ENCODE assay signal across 1 cellular context in the genomic region with DNA sequence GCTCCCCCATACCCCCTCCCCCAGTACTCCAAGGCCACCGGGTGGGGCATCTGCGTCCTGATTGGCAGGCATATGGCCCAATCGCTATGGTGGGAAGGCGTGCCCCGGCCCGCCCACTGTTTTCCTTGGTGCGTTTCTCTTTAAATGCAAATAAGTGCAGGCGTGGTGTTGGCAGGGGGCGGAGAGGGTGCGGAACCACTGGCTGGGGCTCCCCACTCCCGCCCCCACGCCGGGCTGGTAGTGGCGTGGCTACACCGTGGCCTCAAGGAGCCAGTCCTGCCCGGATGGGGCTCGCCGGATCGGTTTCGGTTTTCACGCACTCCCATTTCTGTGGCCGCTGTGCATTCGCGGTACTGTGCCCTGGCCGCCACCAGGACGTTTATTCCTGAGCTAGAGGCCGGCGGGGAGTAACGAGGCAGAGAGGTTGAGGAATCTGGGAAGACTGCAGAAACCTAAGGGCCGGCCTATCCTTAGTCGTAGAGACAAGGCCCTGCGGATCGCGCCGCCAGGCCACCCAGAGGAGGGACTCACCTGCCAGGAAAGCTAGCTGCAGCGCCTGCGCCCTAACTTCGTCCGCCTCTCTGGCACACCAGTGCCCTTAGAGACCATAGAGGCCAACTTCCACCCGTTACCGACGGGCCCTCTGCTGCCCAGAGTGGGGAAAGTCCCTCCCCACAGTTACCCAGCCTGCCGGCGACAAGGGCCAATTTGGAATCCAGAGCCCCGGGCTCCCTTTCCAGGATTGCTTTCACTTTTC.
TF ChIP-seq lines count a peak whose summit lies in the region.

No MANE protein-coding gene starts in this region.

TF ChIP-seq in K562, 482 proteins besides CTCF, POLR2A, EP300 and RAD21 (continued from another document and continues in another):
- TF ChIP-seq, protein P1, sequence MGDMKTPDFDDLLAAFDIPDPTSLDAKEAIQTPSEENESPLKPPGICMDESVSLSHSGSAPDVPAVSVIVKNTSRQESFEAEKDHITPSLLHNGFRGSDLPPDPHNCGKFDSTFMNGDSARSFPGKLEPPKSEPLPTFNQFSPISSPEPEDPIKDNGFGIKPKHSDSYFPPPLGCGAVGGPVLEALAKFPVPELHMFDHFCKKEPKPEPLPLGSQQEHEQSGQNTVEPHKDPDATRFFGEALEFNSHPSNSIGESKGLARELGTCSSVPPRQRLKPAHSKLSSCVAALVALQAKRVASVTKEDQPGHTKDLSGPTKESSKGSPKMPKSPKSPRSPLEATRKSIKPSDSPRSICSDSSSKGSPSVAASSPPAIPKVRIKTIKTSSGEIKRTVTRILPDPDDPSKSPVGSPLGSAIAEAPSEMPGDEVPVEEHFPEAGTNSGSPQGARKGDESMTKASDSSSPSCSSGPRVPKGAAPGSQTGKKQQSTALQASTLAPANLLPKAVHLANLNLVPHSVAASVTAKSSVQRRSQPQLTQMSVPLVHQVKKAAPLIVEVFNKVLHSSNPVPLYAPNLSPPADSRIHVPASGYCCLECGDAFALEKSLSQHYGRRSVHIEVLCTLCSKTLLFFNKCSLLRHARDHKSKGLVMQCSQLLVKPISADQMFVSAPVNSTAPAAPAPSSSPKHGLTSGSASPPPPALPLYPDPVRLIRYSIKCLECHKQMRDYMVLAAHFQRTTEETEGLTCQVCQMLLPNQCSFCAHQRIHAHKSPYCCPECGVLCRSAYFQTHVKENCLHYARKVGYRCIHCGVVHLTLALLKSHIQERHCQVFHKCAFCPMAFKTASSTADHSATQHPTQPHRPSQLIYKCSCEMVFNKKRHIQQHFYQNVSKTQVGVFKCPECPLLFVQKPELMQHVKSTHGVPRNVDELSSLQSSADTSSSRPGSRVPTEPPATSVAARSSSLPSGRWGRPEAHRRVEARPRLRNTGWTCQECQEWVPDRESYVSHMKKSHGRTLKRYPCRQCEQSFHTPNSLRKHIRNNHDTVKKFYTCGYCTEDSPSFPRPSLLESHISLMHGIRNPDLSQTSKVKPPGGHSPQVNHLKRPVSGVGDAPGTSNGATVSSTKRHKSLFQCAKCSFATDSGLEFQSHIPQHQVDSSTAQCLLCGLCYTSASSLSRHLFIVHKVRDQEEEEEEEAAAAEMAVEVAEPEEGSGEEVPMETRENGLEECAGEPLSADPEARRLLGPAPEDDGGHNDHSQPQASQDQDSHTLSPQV (IDR thresholded peaks at IDR 0.05): no peak
- TF ChIP-seq, protein P2, sequence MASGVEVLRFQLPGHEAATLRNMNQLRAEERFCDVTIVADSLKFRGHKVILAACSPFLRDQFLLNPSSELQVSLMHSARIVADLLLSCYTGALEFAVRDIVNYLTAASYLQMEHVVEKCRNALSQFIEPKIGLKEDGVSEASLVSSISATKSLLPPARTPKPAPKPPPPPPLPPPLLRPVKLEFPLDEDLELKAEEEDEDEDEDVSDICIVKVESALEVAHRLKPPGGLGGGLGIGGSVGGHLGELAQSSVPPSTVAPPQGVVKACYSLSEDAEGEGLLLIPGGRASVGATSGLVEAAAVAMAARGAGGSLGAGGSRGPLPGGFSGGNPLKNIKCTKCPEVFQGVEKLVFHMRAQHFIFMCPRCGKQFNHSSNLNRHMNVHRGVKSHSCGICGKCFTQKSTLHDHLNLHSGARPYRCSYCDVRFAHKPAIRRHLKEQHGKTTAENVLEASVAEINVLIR (CRISPR knock-in tag; IDR thresholded peaks at IDR 0.05): no peak
- TF ChIP-seq SMC3 (conservative IDR thresholded peaks at IDR 0.05; ENCODE audit: insufficient read depth, low read depth, low read length) (no peak), TEAD4 (IDR thresholded peaks at IDR 0.05; ENCODE audit: low read length) (no peak), TEAD4 (CRISPR knock-in tag; IDR thresholded peaks at IDR 0.05; ENCODE audit: borderline replicate concordance) (no peak), FIP1L1 (IDR thresholded peaks at IDR 0.05; ENCODE audit: low read depth, low read length, poor library complexity, severe bottlenecking) (no peak), HSF4 (CRISPR knock-in tag; IDR thresholded peaks at IDR 0.05; ENCODE audit: borderline replicate concordance) (no peak), TRIM28 (IDR thresholded peaks at IDR 0.05) (no peak), RFX5 (IDR thresholded peaks at IDR 0.05; ENCODE audit: low read depth, low read length) (no peak), L3MBTL2 (IDR thresholded peaks at IDR 0.05) (0 out of 2 replicates have a peak, but pooled peaks have one; percentile 23), SMARCA5 (IDR thresholded peaks at IDR 0.05) (no peak), ZNF23 (CRISPR knock-in tag; IDR thresholded peaks at IDR 0.05) (no peak), CCAR2 (IDR thresholded peaks at IDR 0.05; ENCODE audit: low read depth, low read length) (no peak), KLF13 (tag; IDR thresholded peaks at IDR 0.05; ENCODE audit: borderline replicate concordance, low read depth) (peak; percentile 43; the same call in 1 of the 2 replicates), MCM7 (IDR thresholded peaks at IDR 0.05) (no peak), ZNF146 (CRISPR knock-in tag; IDR thresholded peaks at IDR 0.05; ENCODE audit: unreplicated experiment) (no peak), POLR3A (IDR thresholded peaks at IDR 0.05; ENCODE audit: borderline replicate concordance, extremely low read depth, insufficient read depth, insufficient read length) (no peak), ATF1 (CRISPR knock-in tag; IDR thresholded peaks at IDR 0.05) (no peak), ATF1 (tag; IDR thresholded peaks at IDR 0.05) (peak; percentile 50; the same call in 1 of the 2 replicates), POLR2G (IDR thresholded peaks at IDR 0.05; ENCODE audit: low read depth, low read length) (peak; percentile 85), ZNF707 (CRISPR knock-in tag; conservative IDR thresholded peaks at IDR 0.05) (no peak), LCOR (CRISPR knock-in tag; IDR thresholded peaks at IDR 0.05) (no peak), ELF1 (tag; IDR thresholded peaks at IDR 0.05) (peak; percentile 25; the same call in 1 of the 2 replicates), MCM3 (IDR thresholded peaks at IDR 0.05) (no peak)
- TF ChIP-seq, protein P3, sequence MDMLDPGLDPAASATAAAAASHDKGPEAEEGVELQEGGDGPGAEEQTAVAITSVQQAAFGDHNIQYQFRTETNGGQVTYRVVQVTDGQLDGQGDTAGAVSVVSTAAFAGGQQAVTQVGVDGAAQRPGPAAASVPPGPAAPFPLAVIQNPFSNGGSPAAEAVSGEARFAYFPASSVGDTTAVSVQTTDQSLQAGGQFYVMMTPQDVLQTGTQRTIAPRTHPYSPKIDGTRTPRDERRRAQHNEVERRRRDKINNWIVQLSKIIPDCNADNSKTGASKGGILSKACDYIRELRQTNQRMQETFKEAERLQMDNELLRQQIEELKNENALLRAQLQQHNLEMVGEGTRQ (CRISPR knock-in tag; IDR thresholded peaks at IDR 0.05): no peak
- TF ChIP-seq, protein P4, sequence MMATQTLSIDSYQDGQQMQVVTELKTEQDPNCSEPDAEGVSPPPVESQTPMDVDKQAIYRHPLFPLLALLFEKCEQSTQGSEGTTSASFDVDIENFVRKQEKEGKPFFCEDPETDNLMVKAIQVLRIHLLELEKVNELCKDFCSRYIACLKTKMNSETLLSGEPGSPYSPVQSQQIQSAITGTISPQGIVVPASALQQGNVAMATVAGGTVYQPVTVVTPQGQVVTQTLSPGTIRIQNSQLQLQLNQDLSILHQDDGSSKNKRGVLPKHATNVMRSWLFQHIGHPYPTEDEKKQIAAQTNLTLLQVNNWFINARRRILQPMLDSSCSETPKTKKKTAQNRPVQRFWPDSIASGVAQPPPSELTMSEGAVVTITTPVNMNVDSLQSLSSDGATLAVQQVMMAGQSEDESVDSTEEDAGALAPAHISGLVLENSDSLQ (IDR thresholded peaks at IDR 0.05): peak; percentile 99
- TF ChIP-seq, protein P5, sequence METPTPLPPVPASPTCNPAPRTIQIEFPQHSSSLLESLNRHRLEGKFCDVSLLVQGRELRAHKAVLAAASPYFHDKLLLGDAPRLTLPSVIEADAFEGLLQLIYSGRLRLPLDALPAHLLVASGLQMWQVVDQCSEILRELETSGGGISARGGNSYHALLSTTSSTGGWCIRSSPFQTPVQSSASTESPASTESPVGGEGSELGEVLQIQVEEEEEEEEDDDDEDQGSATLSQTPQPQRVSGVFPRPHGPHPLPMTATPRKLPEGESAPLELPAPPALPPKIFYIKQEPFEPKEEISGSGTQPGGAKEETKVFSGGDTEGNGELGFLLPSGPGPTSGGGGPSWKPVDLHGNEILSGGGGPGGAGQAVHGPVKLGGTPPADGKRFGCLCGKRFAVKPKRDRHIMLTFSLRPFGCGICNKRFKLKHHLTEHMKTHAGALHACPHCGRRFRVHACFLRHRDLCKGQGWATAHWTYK (CRISPR knock-in tag; IDR thresholded peaks at IDR 0.05): 0 out of 2 replicates have a peak, but pooled peaks have one; percentile 33
- TF ChIP-seq, protein P6, sequence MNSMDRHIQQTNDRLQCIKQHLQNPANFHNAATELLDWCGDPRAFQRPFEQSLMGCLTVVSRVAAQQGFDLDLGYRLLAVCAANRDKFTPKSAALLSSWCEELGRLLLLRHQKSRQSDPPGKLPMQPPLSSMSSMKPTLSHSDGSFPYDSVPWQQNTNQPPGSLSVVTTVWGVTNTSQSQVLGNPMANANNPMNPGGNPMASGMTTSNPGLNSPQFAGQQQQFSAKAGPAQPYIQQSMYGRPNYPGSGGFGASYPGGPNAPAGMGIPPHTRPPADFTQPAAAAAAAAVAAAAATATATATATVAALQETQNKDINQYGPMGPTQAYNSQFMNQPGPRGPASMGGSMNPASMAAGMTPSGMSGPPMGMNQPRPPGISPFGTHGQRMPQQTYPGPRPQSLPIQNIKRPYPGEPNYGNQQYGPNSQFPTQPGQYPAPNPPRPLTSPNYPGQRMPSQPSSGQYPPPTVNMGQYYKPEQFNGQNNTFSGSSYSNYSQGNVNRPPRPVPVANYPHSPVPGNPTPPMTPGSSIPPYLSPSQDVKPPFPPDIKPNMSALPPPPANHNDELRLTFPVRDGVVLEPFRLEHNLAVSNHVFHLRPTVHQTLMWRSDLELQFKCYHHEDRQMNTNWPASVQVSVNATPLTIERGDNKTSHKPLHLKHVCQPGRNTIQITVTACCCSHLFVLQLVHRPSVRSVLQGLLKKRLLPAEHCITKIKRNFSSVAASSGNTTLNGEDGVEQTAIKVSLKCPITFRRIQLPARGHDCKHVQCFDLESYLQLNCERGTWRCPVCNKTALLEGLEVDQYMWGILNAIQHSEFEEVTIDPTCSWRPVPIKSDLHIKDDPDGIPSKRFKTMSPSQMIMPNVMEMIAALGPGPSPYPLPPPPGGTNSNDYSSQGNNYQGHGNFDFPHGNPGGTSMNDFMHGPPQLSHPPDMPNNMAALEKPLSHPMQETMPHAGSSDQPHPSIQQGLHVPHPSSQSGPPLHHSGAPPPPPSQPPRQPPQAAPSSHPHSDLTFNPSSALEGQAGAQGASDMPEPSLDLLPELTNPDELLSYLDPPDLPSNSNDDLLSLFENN (IDR thresholded peaks at IDR 0.05; ENCODE audit: low read depth in 2 of 2, low read length in 2 of 2): no peak
- TF ChIP-seq, protein P7, sequence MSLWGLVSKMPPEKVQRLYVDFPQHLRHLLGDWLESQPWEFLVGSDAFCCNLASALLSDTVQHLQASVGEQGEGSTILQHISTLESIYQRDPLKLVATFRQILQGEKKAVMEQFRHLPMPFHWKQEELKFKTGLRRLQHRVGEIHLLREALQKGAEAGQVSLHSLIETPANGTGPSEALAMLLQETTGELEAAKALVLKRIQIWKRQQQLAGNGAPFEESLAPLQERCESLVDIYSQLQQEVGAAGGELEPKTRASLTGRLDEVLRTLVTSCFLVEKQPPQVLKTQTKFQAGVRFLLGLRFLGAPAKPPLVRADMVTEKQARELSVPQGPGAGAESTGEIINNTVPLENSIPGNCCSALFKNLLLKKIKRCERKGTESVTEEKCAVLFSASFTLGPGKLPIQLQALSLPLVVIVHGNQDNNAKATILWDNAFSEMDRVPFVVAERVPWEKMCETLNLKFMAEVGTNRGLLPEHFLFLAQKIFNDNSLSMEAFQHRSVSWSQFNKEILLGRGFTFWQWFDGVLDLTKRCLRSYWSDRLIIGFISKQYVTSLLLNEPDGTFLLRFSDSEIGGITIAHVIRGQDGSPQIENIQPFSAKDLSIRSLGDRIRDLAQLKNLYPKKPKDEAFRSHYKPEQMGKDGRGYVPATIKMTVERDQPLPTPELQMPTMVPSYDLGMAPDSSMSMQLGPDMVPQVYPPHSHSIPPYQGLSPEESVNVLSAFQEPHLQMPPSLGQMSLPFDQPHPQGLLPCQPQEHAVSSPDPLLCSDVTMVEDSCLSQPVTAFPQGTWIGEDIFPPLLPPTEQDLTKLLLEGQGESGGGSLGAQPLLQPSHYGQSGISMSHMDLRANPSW (CRISPR knock-in tag; IDR thresholded peaks at IDR 0.05): no peak
- TF ChIP-seq, protein P8, sequence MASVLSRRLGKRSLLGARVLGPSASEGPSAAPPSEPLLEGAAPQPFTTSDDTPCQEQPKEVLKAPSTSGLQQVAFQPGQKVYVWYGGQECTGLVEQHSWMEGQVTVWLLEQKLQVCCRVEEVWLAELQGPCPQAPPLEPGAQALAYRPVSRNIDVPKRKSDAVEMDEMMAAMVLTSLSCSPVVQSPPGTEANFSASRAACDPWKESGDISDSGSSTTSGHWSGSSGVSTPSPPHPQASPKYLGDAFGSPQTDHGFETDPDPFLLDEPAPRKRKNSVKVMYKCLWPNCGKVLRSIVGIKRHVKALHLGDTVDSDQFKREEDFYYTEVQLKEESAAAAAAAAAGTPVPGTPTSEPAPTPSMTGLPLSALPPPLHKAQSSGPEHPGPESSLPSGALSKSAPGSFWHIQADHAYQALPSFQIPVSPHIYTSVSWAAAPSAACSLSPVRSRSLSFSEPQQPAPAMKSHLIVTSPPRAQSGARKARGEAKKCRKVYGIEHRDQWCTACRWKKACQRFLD (CRISPR knock-in tag; IDR thresholded peaks at IDR 0.05): no peak
- TF ChIP-seq, protein P9, sequence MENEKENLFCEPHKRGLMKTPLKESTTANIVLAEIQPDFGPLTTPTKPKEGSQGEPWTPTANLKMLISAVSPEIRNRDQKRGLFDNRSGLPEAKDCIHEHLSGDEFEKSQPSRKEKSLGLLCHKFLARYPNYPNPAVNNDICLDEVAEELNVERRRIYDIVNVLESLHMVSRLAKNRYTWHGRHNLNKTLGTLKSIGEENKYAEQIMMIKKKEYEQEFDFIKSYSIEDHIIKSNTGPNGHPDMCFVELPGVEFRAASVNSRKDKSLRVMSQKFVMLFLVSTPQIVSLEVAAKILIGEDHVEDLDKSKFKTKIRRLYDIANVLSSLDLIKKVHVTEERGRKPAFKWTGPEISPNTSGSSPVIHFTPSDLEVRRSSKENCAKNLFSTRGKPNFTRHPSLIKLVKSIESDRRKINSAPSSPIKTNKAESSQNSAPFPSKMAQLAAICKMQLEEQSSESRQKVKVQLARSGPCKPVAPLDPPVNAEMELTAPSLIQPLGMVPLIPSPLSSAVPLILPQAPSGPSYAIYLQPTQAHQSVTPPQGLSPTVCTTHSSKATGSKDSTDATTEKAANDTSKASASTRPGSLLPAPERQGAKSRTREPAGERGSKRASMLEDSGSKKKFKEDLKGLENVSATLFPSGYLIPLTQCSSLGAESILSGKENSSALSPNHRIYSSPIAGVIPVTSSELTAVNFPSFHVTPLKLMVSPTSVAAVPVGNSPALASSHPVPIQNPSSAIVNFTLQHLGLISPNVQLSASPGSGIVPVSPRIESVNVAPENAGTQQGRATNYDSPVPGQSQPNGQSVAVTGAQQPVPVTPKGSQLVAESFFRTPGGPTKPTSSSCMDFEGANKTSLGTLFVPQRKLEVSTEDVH (IDR thresholded peaks at IDR 0.05; ENCODE audit: low read depth, partially characterized antibody): no peak
